Comparison of ENCODE assay signal across 27 cellular contexts in the genomic region with DNA sequence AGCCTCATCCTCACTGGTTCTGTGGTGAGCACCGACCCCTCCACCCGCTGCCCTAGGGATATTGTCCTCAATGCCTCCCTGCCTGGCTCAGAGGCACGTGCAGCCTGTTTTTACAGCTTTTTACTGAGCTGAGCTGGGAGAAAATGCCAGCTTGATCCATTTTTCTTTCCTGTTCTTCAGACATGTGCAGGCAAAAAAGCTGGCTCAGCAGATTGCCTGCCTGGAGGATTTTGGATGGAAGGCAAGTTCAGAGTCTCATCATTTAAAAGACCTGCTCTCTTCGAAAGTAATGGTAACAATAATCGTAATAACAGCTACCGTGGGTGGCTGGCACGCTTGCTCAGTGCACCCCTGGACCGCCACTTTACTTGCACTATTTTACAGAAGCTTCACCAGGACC.
"Had no signal": no experiment of that assay in that cellular context is flagged by ENCODE, and none has a peak within 500 bp of the region (broad histone marks: within the 10 kb centered on the region; RNA-seq: fewer than 3 reads in every experiment).

No MANE protein-coding gene starts in this region.

- H3K27me3 ChIP-seq: sigmoid colon, upper lobe of right lung had no signal

- DNase-seq: hypothalamus; immature natural killer cell; left ventricle myocardium inferior; mesendoderm; naive B cell; natural killer cell; pancreas; posterior cingulate gyrus; retina; right cardiac atrium; sigmoid colon; small intestine; spleen; stimulated activated CD4-positive, alpha-beta T cell treated with anti-CD3 and anti-CD28 coated beads, Interleukin-4, amount 100 ng/mL, for 24 hours; stimulated activated naive CD4-positive, alpha-beta T cell; tibial artery; trophoblast cell; upper lobe of right lung had no signal

- ATAC-seq: natural killer cell; pancreas; right cardiac atrium; stimulated activated effector memory CD8-positive, alpha-beta T cell treated with anti-CD3 and anti-CD28 coated beads, Interleukin-12 subunit alpha, Interleukin-12 subunit beta, amount 100 ng/mL, for 72 hours; upper lobe of right lung had no signal

- H3K27ac Mint-ChIP-seq: immature natural killer cell; mesothelial cell of epicardium; naive B cell; natural killer cell; stimulated activated effector memory CD8-positive, alpha-beta T cell treated with anti-CD3 and anti-CD28 coated beads, Interleukin-12 subunit alpha, Interleukin-12 subunit beta, amount 100 ng/mL, for 72 hours; stimulated activated naive CD8-positive, alpha-beta T cell treated with anti-CD3 and anti-CD28 coated beads, Interleukin-15, Interleukin-2, amounts not matched to agents 100 ng/mL and 50 ng/mL, for 24 hours had no signal

- H3K9me3 ChIP-seq: left ventricle myocardium inferior, pancreas, prostate gland, sigmoid colon, suprapubic skin, thoracic aorta, tibial artery had no signal

- H3K4me1 ChIP-seq: pancreas, prostate gland, sigmoid colon, tibial artery, upper lobe of right lung had no signal

- H3K36me3 ChIP-seq: left ventricle myocardium inferior, pancreas, prostate gland, sigmoid colon, spleen, suprapubic skin, thoracic aorta, tibial artery, upper lobe of right lung had no signal

- H3K9me3 Mint-ChIP-seq: stimulated activated effector memory CD8-positive, alpha-beta T cell treated with anti-CD3 and anti-CD28 coated beads, Interleukin-12 subunit alpha, Interleukin-12 subunit beta, amount 100 ng/mL, for 72 hours had no signal

- H3K27ac ChIP-seq: left ventricle myocardium inferior, pancreas, prostate gland, sigmoid colon, spleen, suprapubic skin, thoracic aorta, tibial artery, upper lobe of right lung had no signal

- H3K4me3 ChIP-seq: left ventricle myocardium inferior, lung, pancreas, prostate gland, sigmoid colon, spleen, suprapubic skin, thoracic aorta, tibial artery, upper lobe of right lung had no signal

- H3K4me3 Mint-ChIP-seq: immature natural killer cell; mesothelial cell of epicardium; natural killer cell; stimulated activated effector memory CD8-positive, alpha-beta T cell treated with anti-CD3 and anti-CD28 coated beads, Interleukin-12 subunit alpha, Interleukin-12 subunit beta, amount 100 ng/mL, for 72 hours; stimulated activated naive CD8-positive, alpha-beta T cell treated with anti-CD3 and anti-CD28 coated beads, Interleukin-15, Interleukin-2, amounts not matched to agents 100 ng/mL and 50 ng/mL, for 24 hours had no signal

- FAIRE-seq: islet of Langerhans, pancreas, small intestine, urothelium cell line had no signal

- H3K36me3 Mint-ChIP-seq: immature natural killer cell; natural killer cell; stimulated activated effector memory CD8-positive, alpha-beta T cell treated with anti-CD3 and anti-CD28 coated beads, Interleukin-12 subunit alpha, Interleukin-12 subunit beta, amount 100 ng/mL, for 72 hours had no signal

- H3K4me1 Mint-ChIP-seq: immature natural killer cell, naive B cell, natural killer cell had no signal
